In the genomic region with DNA sequence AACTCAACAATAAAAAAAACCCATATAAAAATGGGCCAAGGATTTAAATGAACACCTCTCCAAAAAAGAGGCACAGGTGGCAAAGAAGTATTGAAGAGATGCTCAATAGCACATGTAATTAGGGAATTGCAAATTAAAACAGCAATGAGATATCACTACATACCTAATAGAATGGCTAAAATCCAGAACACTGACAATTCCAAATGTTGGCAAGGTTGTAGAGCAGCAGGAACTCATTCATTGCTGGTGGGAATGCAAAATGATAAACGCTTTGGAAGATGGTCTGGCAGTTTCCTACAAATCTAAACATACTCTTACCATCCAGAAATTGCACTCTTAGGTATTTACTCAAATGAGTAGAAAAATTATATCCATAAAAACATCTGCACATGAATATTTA, we compare ENCODE assay signal across 37 cellular contexts. TPM values are rescaled to one million over a fixed set of nuclear protein-coding genes. Genes with fewer than 3 reads are reported as not detected.
"Had no signal": no experiment of that assay in that cellular context is flagged by ENCODE, and none has a peak within 500 bp of the region (broad histone marks: within the 10 kb centered on the region; RNA-seq: fewer than 3 reads in every experiment).

No MANE protein-coding gene starts in this region.

- H3K9me3 ChIP-seq: adrenal gland, ascending aorta, body of pancreas, breast epithelium had no signal

- H3K4me3 ChIP-seq: adrenal gland, ascending aorta, body of pancreas, breast epithelium, cardiac muscle cell had no signal

- H3K36me3 ChIP-seq: adrenal gland, ascending aorta, brain microvascular endothelial cell, breast epithelium, cardiac muscle cell had no signal

- DNase-seq: activated effector memory CD4-positive, alpha-beta T cell treated with anti-CD3 and anti-CD28 coated beads, Interleukin-2, amount 50 U/mL, for 16 hours; activated effector memory CD4-positive, alpha-beta T cell treated with Interleukin-2 at 50 U/mL for 16 hours; activated gamma-delta T cell; activated gamma-delta T cell treated with Interleukin-2 at 50 U/mL for 16 hours; activated naive CD4-positive, alpha-beta T cell; activated naive CD4-positive, alpha-beta T cell treated with anti-CD3 and anti-CD28 coated beads for 36 hours; activated naive CD4-positive, alpha-beta T cell treated with anti-CD3 and anti-CD28 coated beads, Interleukin-2, amount 10 ng/mL, durations not matched to agents 7 days and 5 days; activated naive CD4-positive, alpha-beta T cell treated with anti-CD3 and anti-CD28 coated beads, Interleukin-2, amount 50 U/mL, for 16 hours; activated naive CD4-positive, alpha-beta T cell treated with Interleukin-2 at 50 U/mL for 16 hours; activated naive CD8-positive, alpha-beta T cell treated with anti-CD3 and anti-CD28 coated beads for 36 hours; activated naive CD8-positive, alpha-beta T cell treated with anti-CD3 and anti-CD28 coated beads, Interleukin-2, amount 10 ng/mL, durations not matched to agents 7 days and 5 days; activated naive CD8-positive, alpha-beta T cell treated with anti-CD3 and anti-CD28 coated beads, Interleukin-2, amount 50 U/mL, for 24 hours; activated T-cell treated with anti-CD3 and anti-CD28 coated beads, Interleukin-2, amount 50 U/mL, for 24 hours; activated T-cell treated with anti-CD3 and anti-CD28 coated beads, Interleukin-2, amount 50 U/mL, for 4 hours; activated T-cell treated with anti-CD3 and anti-CD28 coated beads, Interleukin-2, amount 50 U/mL, for 48 hours; activated T-cell treated with anti-CD3 and anti-CD28 coated beads, Interleukin-2, amount 50 U/mL, for 72 hours; adrenal gland; amniotic stem cell; amygdala; anterior cingulate cortex; aorta; body of pancreas; brain microvascular endothelial cell; caudate nucleus; central memory CD4-positive, alpha-beta T cell; cerebellar nuclear complex had no signal

- H3K4me1 ChIP-seq: adrenal gland, ascending aorta, body of pancreas, breast epithelium had no signal

- FAIRE-seq: astrocyte, bronchial epithelial cell had no signal

- H3K27ac ChIP-seq: adrenal gland, ascending aorta, body of pancreas, brain microvascular endothelial cell, breast epithelium, cardiac muscle cell had no signal

- H3K27me3 ChIP-seq: adrenal gland, ascending aorta, brain microvascular endothelial cell, breast epithelium, cardiac muscle cell had no signal

- ATAC-seq: activated naive CD4-positive, alpha-beta T cell treated with anti-CD3 and anti-CD28 coated beads, Interleukin-2, amount 50 U/mL, for 72 hours; activated naive CD8-positive, alpha-beta T cell treated with anti-CD3 and anti-CD28 coated beads, Interleukin-2, amount 50 U/mL, for 24 hours; activated T-cell treated with anti-CD3 and anti-CD28 coated beads, Interleukin-2, amount 50 U/mL, for 4 hours; activated T-cell treated with anti-CD3 and anti-CD28 coated beads, Interleukin-2, amount 50 U/mL, for 72 hours; activated T-helper 17 cell treated with anti-CD3 and anti-CD28 coated beads, Interleukin-2, amount 50 U/mL, for 72 hours; body of pancreas had no signal

RNA-seq across cellular contexts. Expression of gene THBD, which starts 19.6 kb away (rescaled TPM):
- total RNA-seq: activated naive CD4-positive, alpha-beta T cell treated with anti-CD3 and anti-CD28 coated beads for 36 hours; activated naive CD4-positive, alpha-beta T cell treated with anti-CD3 and anti-CD28 coated beads, Interleukin-2, amount 50 U/mL, for 72 hours; activated naive CD8-positive, alpha-beta T cell treated with anti-CD3 and anti-CD28 coated beads for 36 hours; activated T-cell treated with anti-CD3 and anti-CD28 coated beads, Interleukin-2, amount 50 U/mL, for 72 hours; activated T-helper 1 cell treated with anti-CD3 and anti-CD28 coated beads, Interleukin-12 subunit alpha, Interleukin-12 subunit beta, Interleukin-2, Interleukin-4 antibody, amounts not matched to agents 30 ng/mL and 10 ng/mL and 1 ng/mL, durations not matched to agents 14 hours and 24 hours and 36 hours; activated T-helper 2 cell treated with anti-CD3 and anti-CD28 coated beads, Interferon-gamma antibody, Interleukin-2, Interleukin-4, amounts not matched to agents 10 μg/mL and 5 μg/mL and 100 μg/mL, durations not matched to agents 14 hours and 24 hours and 36 hours had no signal

RNA-seq across cellular contexts. Expression of gene SSTR4, which starts 34.0 kb away (rescaled TPM):
- total RNA-seq: activated naive CD4-positive, alpha-beta T cell treated with anti-CD3 and anti-CD28 coated beads for 36 hours; activated naive CD4-positive, alpha-beta T cell treated with anti-CD3 and anti-CD28 coated beads, Interleukin-2, amount 50 U/mL, for 72 hours; activated naive CD8-positive, alpha-beta T cell treated with anti-CD3 and anti-CD28 coated beads for 36 hours; activated naive CD8-positive, alpha-beta T cell treated with anti-CD3 and anti-CD28 coated beads, Interleukin-2, amount 10 ng/mL, durations not matched to agents 7 days and 5 days; activated T-cell treated with anti-CD3 and anti-CD28 coated beads, Interleukin-2, amount 50 U/mL, for 4 hours; activated T-cell treated with anti-CD3 and anti-CD28 coated beads, Interleukin-2, amount 50 U/mL, for 72 hours; activated T-helper 1 cell treated with anti-CD3 and anti-CD28 coated beads, Interleukin-12 subunit alpha, Interleukin-12 subunit beta, Interleukin-2, Interleukin-4 antibody, amounts not matched to agents 30 ng/mL and 10 ng/mL and 1 ng/mL, durations not matched to agents 14 hours and 24 hours and 36 hours; activated T-helper 17 cell treated with anti-CD3 and anti-CD28 coated beads, Interleukin-2, amount 50 U/mL, for 72 hours; activated T-helper 2 cell treated with anti-CD3 and anti-CD28 coated beads, Interferon-gamma antibody, Interleukin-2, Interleukin-4, amounts not matched to agents 10 μg/mL and 5 μg/mL and 100 μg/mL, durations not matched to agents 14 hours and 24 hours and 36 hours; adrenal gland; aorta; ascending aorta; astrocyte; body of pancreas; breast epithelium; bronchial epithelial cell; cardiac muscle cell; cardiac septum; chondrocyte had no signal
- polyA plus RNA-seq: adrenal gland, aorta, cardiac muscle cell had no signal
